In the genomic region with DNA sequence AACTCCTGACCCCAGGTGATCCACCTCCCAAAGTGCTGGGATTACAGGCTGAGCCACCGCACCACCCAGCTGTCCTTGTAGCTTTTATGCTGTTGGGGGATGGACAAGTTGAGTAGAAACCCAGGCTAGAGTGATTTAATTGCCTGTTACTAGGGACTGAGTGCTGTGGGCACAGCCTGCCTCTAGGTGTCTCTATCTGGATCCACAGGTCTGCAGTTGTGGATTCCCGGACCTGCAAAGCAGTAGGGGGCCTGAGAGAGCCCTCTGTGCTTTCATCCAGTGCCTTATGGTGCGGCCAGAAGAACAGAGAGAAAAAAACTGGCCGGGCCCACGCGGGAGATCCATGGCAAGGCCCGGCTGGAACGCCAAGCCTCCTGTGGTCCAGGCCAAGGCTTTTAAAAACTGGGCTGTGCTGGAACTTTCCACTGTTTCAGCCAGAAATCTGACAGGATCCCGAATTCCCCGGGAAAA, we compare ENCODE assay signal across 8 cellular contexts. TPM values are rescaled to one million over a fixed set of nuclear protein-coding genes. Genes with fewer than 3 reads are reported as not detected.
DNase-seq lines count a peak whose midpoint lies in the region; FAIRE-seq and TF ChIP-seq lines count a peak whose summit lies in the region.

No MANE protein-coding gene starts in this region.

- FAIRE-seq in HTR-8/SVneo (lab: Jason Lieb, UNC): no peak
- no peak for FAIRE-seq in GM19239 (lab: Jason Lieb, UNC)

- peak; percentile 95 for DNase-seq in DMS 273 (lab: John Stamatoyannopoulos, UW; ENCODE audit: unreplicated experiment)
- DNase-seq in HTR-8/SVneo (ENCODE audit: insufficient read length, low spot score): peak; percentile 84
- DNase-seq in SK-MEL-5 (ENCODE audit: low read depth, low spot score): peak; percentile 96
- peak; percentile 76 for DNase-seq in fibroblast of mammary gland (ENCODE audit: low read depth)
- peak in 46 of 56 donors; percentile 15 to 83 (median 51) for DNase-seq in nucleus accumbens (lab: John Stamatoyannopoulos, UW)
- DNase-seq in activated CD4-positive, alpha-beta T cell treated with anti-CD3 and anti-CD28 coated beads, Interleukin-2, amount 50 U/mL, for 4 hours: no peak
- DNase-seq in GM19239 (ENCODE audit: insufficient read length, low spot score): no peak
- no peak for DNase-seq in coronary artery (ENCODE audit: low spot score)

- TF ChIP-seq CTCF in fibroblast of mammary gland (conservative IDR thresholded peaks at IDR 0.05; ENCODE audit: control insufficient read depth, insufficient read depth, low read depth, low read length): peak; percentile 79
- no peak for TF ChIP-seq CTCF in coronary artery (IDR thresholded peaks at IDR 0.05)

- in situ Hi-C loops in SK-MEL-5 (cut with HindIII; ENCODE audit: low pct_unique_long_range_greater_than_20kb, low sequenced_read_pairs): no loop called here

- H3K4me3 ChIP-seq in fibroblast of mammary gland (ENCODE audit: control insufficient read depth, low read depth, low read length) (no peak overlapping the region), coronary artery (no peak overlapping the region)

- peak overlapping the region in 1 of 2 donors; percentile 20 for H3K27ac ChIP-seq in coronary artery

RNA-seq across cellular contexts. Expression of a gene that starts 5.1 kb away (rescaled TPM):
- total RNA-seq in SK-MEL-5 (2014; rRNA removed; shearing (Covaris generic)): 67.8 and 74.7 TPM in 2 replicates
- polyA plus RNA-seq in SK-MEL-5 (2015; cell fraction: cytosol; rRNA removed): 274 and 332 TPM in 2 replicates
- 102 and 109 TPM in 2 replicates for polyA plus RNA-seq in SK-MEL-5 (2015; cell fraction: nucleus; rRNA removed)

Comparison
In these comparisons a context has a peak if more than half of its experiments do, and no peak if none do; other contexts are left out.
1. DNase-seq: peak in DMS 273 (single experiment), HTR-8/SVneo (single experiment), SK-MEL-5 (single experiment), fibroblast of mammary gland (single experiment) and nucleus accumbens (46 of 56); none in activated CD4-positive, alpha-beta T cell treated with anti-CD3 and anti-CD28 coated beads, Interleukin-2, amount 50 U/mL, for 4 hours (0 of 2), GM19239 (single experiment) and coronary artery (single experiment).